12 cellular contexts compared by ENCODE assay signal in genomic region chr6:157991067-157991432, GRCh38. TPM values are rescaled to one million over a fixed set of nuclear protein-coding genes. Genes with fewer than 3 reads are reported as not detected.
DNase-seq lines count a peak whose midpoint lies in the region; TF ChIP-seq lines count a peak whose summit lies in the region.
"Had no signal": no experiment of that assay in that cellular context is flagged by ENCODE, and none has a peak within 500 bp of the region (broad histone marks: within the 10 kb centered on the region; RNA-seq: fewer than 3 reads in every experiment).

No MANE protein-coding gene starts in this region.

- peak overlapping the region; percentile 62; the same call in 1 of the 2 replicates for H2AFZ ChIP-seq in Loucy (ENCODE audit: low read length)

- H3K27me3 ChIP-seq in CD4-positive, alpha-beta memory T cell (ENCODE audit: insufficient read depth, low read length), result no peaks in the 10 kb centered on the region
- H3K27me3 ChIP-seq in Loucy (ENCODE audit: insufficient read depth, low read length, poor library complexity, severe bottlenecking) (no peaks in the 10 kb centered on the region), sigmoid colon (no peaks in the 10 kb centered on the region)

- H3K4me2 ChIP-seq in Loucy (ENCODE audit: low read depth, low read length, poor library complexity, severe bottlenecking), result peak overlapping the region; percentile 83

- no peaks in the 10 kb centered on the region for H3K9me3 Mint-ChIP-seq in CD4-positive, alpha-beta memory T cell

- TF ChIP-seq EP300 in sigmoid colon (IDR thresholded peaks at IDR 0.05), result no peak

- intact Hi-C loops in CD4-positive, alpha-beta memory T cell (cut with micrococcal nuclease), result no loop called here
- intact Hi-C loops in sigmoid colon (cut with DNase I), result no loop called here

- DNase-seq in CD4-positive, alpha-beta memory T cell, result no peak
- DNase-seq in sigmoid colon (no peak), germinal center (ENCODE audit: low spot score) (no peak), COR-L47 (lab: John Stamatoyannopoulos, UW) (no peak)
- no peak for DNase-seq in stimulated activated CD4-positive, alpha-beta T cell treated with anti-CD3 and anti-CD28 coated beads, Interleukin-15, amount 100 ng/mL, for 24 hours
- DNase-seq: activated gamma-delta T cell treated with Interleukin-2 at 50 U/mL for 16 hours, Calu3, Karpas-422, midbrain, RPMI8226 had no signal

- H3K9ac ChIP-seq in Loucy (ENCODE audit: low read depth, low read length, poor library complexity, severe bottlenecking), result peak overlapping the region; percentile 60

- H3K4me1 Mint-ChIP-seq in CD4-positive, alpha-beta memory T cell, result peaks cover 25 to 61% (median 49%) of the 10 kb centered on the region in 4 donors

- CTCF ChIA-PET in CD4-positive, alpha-beta memory T cell (lab: Charles Lee; ENCODE audit: partially characterized antibody), result interaction anchor here (0.8 to 0.9 kb wide), 2 partner anchors 13 to 35 kb away, joined by 3 read pairs; no protein-coding TSS in a partner anchor

- H3K4me3 Mint-ChIP-seq in CD4-positive, alpha-beta memory T cell, result peak overlapping the region in 3 of 8 donors; percentile 41 to 88 (median 73)

- no peaks in the 10 kb centered on the region for H3K27me3 Mint-ChIP-seq in CD4-positive, alpha-beta memory T cell

- no peak for TF ChIP-seq CTCF in Loucy (conservative IDR thresholded peaks at IDR 0.05; ENCODE audit: low read length)
- no peak for TF ChIP-seq CTCF in sigmoid colon (IDR thresholded peaks at IDR 0.05)

- H4K20me1 ChIP-seq in Loucy (ENCODE audit: insufficient read depth, low read length, poor library complexity, severe bottlenecking), result no peaks in the 10 kb centered on the region

- 76 to 90% methylated on average over 11 of the region's 11 CpGs for WGBS in sigmoid colon, 2 donors

- H3K36me3 Mint-ChIP-seq in CD4-positive, alpha-beta memory T cell, result peaks cover 0 to 4% of the 10 kb centered on the region in 2 donors

- H3K4me3 ChIP-seq in CD4-positive, alpha-beta memory T cell (ENCODE audit: low read length in 2 of 2), result no peak overlapping the region
- H3K4me3 ChIP-seq in Loucy (ENCODE audit: low read length, poor library complexity, severe bottlenecking) (peak overlapping the region; percentile 67), sigmoid colon (no peak overlapping the region)

- TF ChIP-seq POLR2A in sigmoid colon (IDR thresholded peaks at IDR 0.05), result no peak

- POLR2A ChIA-PET in CD4-positive, alpha-beta memory T cell (lab: Charles Lee; ENCODE audit: partially characterized antibody), result interaction anchor here (0.9 to 1.5 kb wide), 3 partner anchors 9 to 35 kb away, joined by 3 to 7 read pairs (median 5); partner anchors contain the start of gene SYNJ2

- no peaks in the 10 kb centered on the region for H3K9me2 ChIP-seq in Loucy (replicated peaks; ENCODE audit: low read depth, low read length)

- H3K36me3 ChIP-seq in CD4-positive, alpha-beta memory T cell (ENCODE audit: insufficient read depth, low read length), result no peaks in the 10 kb centered on the region
- no peaks in the 10 kb centered on the region for H3K36me3 ChIP-seq in Loucy (ENCODE audit: insufficient read depth, low read length)
- H3K36me3 ChIP-seq in sigmoid colon, result no peaks in the 10 kb centered on the region

- peak overlapping the region; percentile 15 for H3K27ac ChIP-seq in CD4-positive, alpha-beta memory T cell (ENCODE audit: low read depth, low read length)
- H3K27ac ChIP-seq in cingulate gyrus (ENCODE audit: low read depth, low read length) (peak overlapping the region; percentile 84), sigmoid colon (peak overlapping the region; percentile 67 to 77 (median 74))

- no peaks in the 10 kb centered on the region for H3K9me3 ChIP-seq in CD4-positive, alpha-beta memory T cell (ENCODE audit: control insufficient read depth in 1 of 2, low read length in 2 of 2)
- H3K9me3 ChIP-seq in Loucy (ENCODE audit: insufficient read depth, low read depth, low read length) (no peaks in the 10 kb centered on the region), sigmoid colon (no peaks in the 10 kb centered on the region)

- peaks cover 42% of the 10 kb centered on the region for H3K4me1 ChIP-seq in CD4-positive, alpha-beta memory T cell (ENCODE audit: insufficient read depth, low read length)
- H3K4me1 ChIP-seq in Loucy (ENCODE audit: insufficient read depth, low read length, poor library complexity, severe bottlenecking) (peaks cover 51% of the 10 kb centered on the region), sigmoid colon (peaks cover 0 to 35% (median 27%) of the 10 kb centered on the region in 4 donors)

- H3F3A ChIP-seq in Loucy (ENCODE audit: low read depth), result no peaks in the 10 kb centered on the region

- peaks cover 77% of the 10 kb centered on the region for H3K79me2 ChIP-seq in Loucy (ENCODE audit: insufficient read depth, low read length)

- H3K27ac Mint-ChIP-seq in CD4-positive, alpha-beta memory T cell, result peak overlapping the region in 3 of 7 donors; percentile 46 to 90 (median 77)

RNA-seq across cellular contexts. Expression of gene SYNJ2, which starts 9.4 kb away (rescaled TPM):
- total RNA-seq in CD4-positive, alpha-beta memory T cell, result 10 to 100 TPM; 17.2 to 17.4 TPM
- polyA plus RNA-seq in CD4-positive, alpha-beta memory T cell, result 10 to 100 TPM; 14.5 to 14.6 TPM
- total RNA-seq in sigmoid colon, result 10 to 100 TPM in 3 of 4 donors, 1 to 10 TPM in 1; 8.7 to 22.9 (median 12.3) TPM
- 10 to 100 TPM in 2 of 3 donors, 1 to 10 TPM in 1; 9.6 to 13.4 (median 12.9) TPM for polyA plus RNA-seq in sigmoid colon

Comparison
In these comparisons a context has a peak if more than half of its experiments do, and no peak if none do; other contexts are left out.
1. H3K27ac ChIP-seq: peak in every context shown above with its lines; median percentile 84 in cingulate gyrus; 74 in sigmoid colon; 15 in CD4-positive, alpha-beta memory T cell.